ENCODE assay signal across 9 cellular contexts in genomic region chr19:2507109-2507508, GRCh38. TPM values are rescaled to one million over a fixed set of nuclear protein-coding genes. Genes with fewer than 3 reads are reported as not detected.
DNase-seq lines count a peak whose midpoint lies in the region; ATAC-seq, FAIRE-seq and TF ChIP-seq lines count a peak whose summit lies in the region.
"Had no signal": no experiment of that assay in that cellular context is flagged by ENCODE, and none has a peak within 500 bp of the region (broad histone marks: within the 10 kb centered on the region; RNA-seq: fewer than 3 reads in every experiment).

No MANE protein-coding gene starts in this region.

- RAD21 ChIA-PET in GM12878 (lab: Charles Lee; ENCODE audit: unreplicated experiment), result no interaction called here

- TF ChIP-seq RAD21 in GM12878 (IDR thresholded peaks at IDR 0.05; ENCODE audit: insufficient read depth, low read depth, low read length), result no peak

- no peak overlapping the region for H3K9ac ChIP-seq in GM12878 (ENCODE audit: control insufficient read depth, insufficient read depth, low read length)

- peak overlapping the region; percentile 40 for H3K27ac Mint-ChIP-seq in activated T-cell treated with anti-CD3 and anti-CD28 coated beads, Interleukin-2, amount 50 U/mL, for 24 hours

- H3K79me2 ChIP-seq in GM12878 (ENCODE audit: control insufficient read depth, insufficient read depth, low read length), result no peaks in the 10 kb centered on the region

- peak overlapping the region; percentile 27 for H3K4me3 Mint-ChIP-seq in activated T-cell treated with anti-CD3 and anti-CD28 coated beads, Interleukin-2, amount 50 U/mL, for 24 hours
- H3K4me3 Mint-ChIP-seq in activated T-cell treated with anti-CD3 and anti-CD28 coated beads, Interleukin-2, amount 50 U/mL, for 4 hours, result no peak overlapping the region

- H2AFZ ChIP-seq in GM12878 (ENCODE audit: control insufficient read depth, low read depth, low read length), result no peak overlapping the region; the same call in 1 of the 2 replicates

- TF ChIP-seq CTCF in GM12878 (IDR thresholded peaks at IDR 0.05 in 2 of 3, conservative IDR thresholded peaks at IDR 0.05 in 1 of 3; ENCODE audit: control insufficient read depth in 2 of 3, extremely low read depth in 1 of 3, insufficient read depth in 1 of 3, low read depth in 3 of 3, low read length in 3 of 3), result no peak

- POLR2A ChIA-PET in GM12878 (lab: Charles Lee), result interaction anchor here (0.5 kb wide), 1 partner anchor 87 kb away, joined by 3 read pairs; no protein-coding TSS in a partner anchor

- peaks cover 12% of the 10 kb centered on the region for H3K4me1 ChIP-seq in GM12878 (ENCODE audit: control insufficient read depth, insufficient read depth, low read length)

- CTCF ChIA-PET in GM12878 (lab: Yijun Ruan, JAX), result no interaction called here

- no peak overlapping the region for H3K4me2 ChIP-seq in GM12878 (ENCODE audit: control insufficient read depth, insufficient read depth)

- intact Hi-C loops in GM12878 (cut with micrococcal nuclease; ENCODE audit: unreplicated experiment), result no loop called here

- no peaks in the 10 kb centered on the region for H3K9me3 ChIP-seq in GM12878 (replicated peaks; ENCODE audit: control insufficient read depth, insufficient read depth, low read length)
- H3K9me3 ChIP-seq: Caco-2 had no signal

- DNase-seq in activated T-cell treated with anti-CD3 and anti-CD28 coated beads, Interleukin-2, amount 50 U/mL, for 24 hours, result no peak
- no peak for DNase-seq in activated T-cell treated with anti-CD3 and anti-CD28 coated beads, Interleukin-2, amount 50 U/mL, for 4 hours
- DNase-seq in NCI-H510A (lab: John Stamatoyannopoulos, UW) (peak; percentile 48), GM12878 (ENCODE audit: low read depth, low spot score) (no peak), mucosa of gallbladder (ENCODE audit: low spot score) (peak; percentile 71), ecto neural progenitor cell (ENCODE audit: low spot score) (no peak)
- DNase-seq in stimulated activated CD4-positive, alpha-beta T cell treated with anti-CD3 and anti-CD28 coated beads, Interleukin-4, amount 100 ng/mL, for 1 hour, result no peak

- no peak for ATAC-seq in activated T-cell treated with anti-CD3 and anti-CD28 coated beads, Interleukin-2, amount 50 U/mL, for 4 hours
- ATAC-seq in GM12878, result peak; percentile 59
- no peak for ATAC-seq in HG03025 (IDR thresholded peaks at IDR 0.05; ENCODE audit: low FRiP score, unreplicated experiment)

- no peak overlapping the region for H3K27ac ChIP-seq in GM12878 (ENCODE audit: control insufficient read depth, insufficient read depth)

- H3K4me3 ChIP-seq in GM12878, result no peak overlapping the region

- no peak for TF ChIP-seq POLR2A in GM12878 (IDR thresholded peaks at IDR 0.05; ENCODE audit: low read depth, low read length)

- H4K20me1 ChIP-seq in GM12878 (ENCODE audit: control insufficient read depth, insufficient read depth), result no peaks in the 10 kb centered on the region

- no peaks in the 10 kb centered on the region for H3K36me3 Mint-ChIP-seq in activated T-cell treated with anti-CD3 and anti-CD28 coated beads, Interleukin-2, amount 50 U/mL, for 24 hours (ENCODE audit: low read depth)
- no peaks in the 10 kb centered on the region for H3K36me3 Mint-ChIP-seq in activated T-cell treated with anti-CD3 and anti-CD28 coated beads, Interleukin-2, amount 50 U/mL, for 4 hours (ENCODE audit: insufficient read depth)

- H3K27me3 ChIP-seq in GM12878 (replicated peaks in 1 of 2; ENCODE audit: control insufficient read depth in 2 of 2, insufficient read depth in 2 of 2, low read length in 1 of 2), result no peaks in the 10 kb centered on the region

- no peaks in the 10 kb centered on the region for H3K27me3 Mint-ChIP-seq in activated T-cell treated with anti-CD3 and anti-CD28 coated beads, Interleukin-2, amount 50 U/mL, for 24 hours
- H3K27me3 Mint-ChIP-seq in activated T-cell treated with anti-CD3 and anti-CD28 coated beads, Interleukin-2, amount 50 U/mL, for 4 hours (ENCODE audit: low read depth), result no peaks in the 10 kb centered on the region

- SMC1A ChIA-PET in GM12878 (lab: Charles Lee; ENCODE audit: uncharacterized antibody, unreplicated experiment), result no interaction called here

- no peaks in the 10 kb centered on the region for H3K36me3 ChIP-seq in GM12878 (ENCODE audit: control insufficient read depth in 2 of 2, insufficient read depth in 2 of 2, low read length in 1 of 2)

- peaks cover 29% of the 10 kb centered on the region for H3K4me1 Mint-ChIP-seq in activated T-cell treated with anti-CD3 and anti-CD28 coated beads, Interleukin-2, amount 50 U/mL, for 24 hours (ENCODE audit: low read depth)
- peaks cover 27% of the 10 kb centered on the region for H3K4me1 Mint-ChIP-seq in activated T-cell treated with anti-CD3 and anti-CD28 coated beads, Interleukin-2, amount 50 U/mL, for 4 hours (ENCODE audit: low read depth)

- no peak for TF ChIP-seq EP300 in GM12878 (IDR thresholded peaks at IDR 0.05; ENCODE audit: borderline replicate concordance in 1 of 2, control insufficient read depth in 1 of 2, low read depth in 2 of 2, low read length in 2 of 2)

- BruUV-seq in GM12878 (replicated peaks; lab: Mats Ljungman, UMichigan), result no TSS peak

- WGBS in GM12878 (ENCODE audit: insufficient coverage, insufficient replicate concordance, low lambda C conversion rate, missing lambda C conversion rate), result 48% methylated on average over 12 of the region's 12 CpGs

- FAIRE-seq in GM12878 (lab: Jason Lieb, UNC), result peak; percentile 23

- in situ Hi-C loops in GM12878 (cut with MboI), result no loop called here

- H3K9me3 Mint-ChIP-seq in activated T-cell treated with anti-CD3 and anti-CD28 coated beads, Interleukin-2, amount 50 U/mL, for 24 hours, result no peaks in the 10 kb centered on the region
- no peaks in the 10 kb centered on the region for H3K9me3 Mint-ChIP-seq in activated T-cell treated with anti-CD3 and anti-CD28 coated beads, Interleukin-2, amount 50 U/mL, for 4 hours

TF ChIP-seq in GM12878, 131 proteins besides CTCF, POLR2A, EP300 and RAD21:
- TF ChIP-seq CBX3 (IDR thresholded peaks at IDR 0.05; ENCODE audit: borderline replicate concordance, low read depth), result no peak
- TF ChIP-seq MLLT1 (IDR thresholded peaks at IDR 0.05), result peak; percentile 31; the same call in 1 of the 2 replicates

RNA-seq across cellular contexts. Expression of gene GADD45B, which starts 31.2 kb away (rescaled TPM):
- 10 to 100 TPM; 67.4 to 75.5 (median 72.8) TPM for total RNA-seq in activated T-cell treated with anti-CD3 and anti-CD28 coated beads, Interleukin-2, amount 50 U/mL, for 4 hours
- total RNA-seq in GM12878 (2013; cell fraction: nucleolus; rRNA removed), result 313 and 319 TPM in 2 replicates
- total RNA-seq in GM12878 (2014; rRNA removed) (89.5 and 97.3 TPM in 2 replicates), GM12878 (2014; rRNA removed; fragmentation: Illumina TruSeq; extraction: Trizol) (51.1 and 53.5 TPM in 2 replicates), GM12878 (2021) (101 and 104 TPM in 2 replicates), mucosa of gallbladder (59.8 TPM)
- 59.9 TPM for polyA plus RNA-seq in GM12878 (2011; ENCODE audit: low read depth)
- polyA plus RNA-seq in GM12878 (2011; rRNA removed) (112 and 180 TPM in 2 replicates), GM12878 (2014; fragmentation: Illumina TruSeq; extraction: Trizol) (12.4 and 33.7 TPM in 2 replicates), GM12878 (2014; fragmentation: Nextera tagmentation; extraction: Ambion mirVana) (10 to 100 TPM in 1 of 2 experiments, 1 to 10 TPM in 1; 2.4 to 10.5 TPM), GM12878 (2014; rRNA removed) (150 and 165 TPM in 2 replicates), GM12878 (2016; fragmentation: Nextera tagmentation; extraction: Ambion mirVana) (100 to 1,000 TPM in 1 of 2 experiments, 10 to 100 TPM in 1; 92.7 to 106 TPM)
- 262 and 293 TPM in 2 replicates for polyA plus RNA-seq in GM12878 (2011; cell fraction: cytosol; rRNA removed)
- 355 and 391 TPM in 2 replicates for polyA plus RNA-seq in GM12878 (2011; cell fraction: nucleus; rRNA removed)
- 129 and 137 TPM in 2 replicates for polyA plus RNA-seq in GM12878 (2012)
- polyA minus RNA-seq in GM12878 (2011; rRNA and poly(A)+ RNA removed), result 93.1 and 170 TPM in 2 replicates
- polyA minus RNA-seq in GM12878 (2011; cell fraction: cytosol; rRNA and poly(A)+ RNA removed), result 64.0 and 71.2 TPM in 2 replicates
- 216 and 321 TPM in 2 replicates for polyA minus RNA-seq in GM12878 (2011; cell fraction: nucleus; rRNA and poly(A)+ RNA removed)

RNA-seq across cellular contexts. Expression of gene LMNB2, which starts 50.4 kb away (rescaled TPM):
- 10 to 100 TPM; 90.9 to 98.3 (median 92.0) TPM for total RNA-seq in activated T-cell treated with anti-CD3 and anti-CD28 coated beads, Interleukin-2, amount 50 U/mL, for 4 hours
- total RNA-seq in GM12878 (2013; cell fraction: nucleolus; rRNA removed), result 39.2 and 49.9 TPM in 2 replicates
- 98.7 and 107 TPM in 2 replicates for total RNA-seq in GM12878 (2014; rRNA removed)
- 63.4 and 66.4 TPM in 2 replicates for total RNA-seq in GM12878 (2014; rRNA removed; fragmentation: Illumina TruSeq; extraction: Trizol)
- 117 and 118 TPM in 2 replicates for total RNA-seq in GM12878 (2021)
- polyA plus RNA-seq in GM12878 (2011; ENCODE audit: low read depth), result 34.0 TPM
- 62.9 and 98.1 TPM in 2 replicates for polyA plus RNA-seq in GM12878 (2011; rRNA removed)
- 131 and 153 TPM in 2 replicates for polyA plus RNA-seq in GM12878 (2011; cell fraction: cytosol; rRNA removed)
- polyA plus RNA-seq in GM12878 (2011; cell fraction: nucleus; rRNA removed), result 89.5 and 121 TPM in 2 replicates
- 45.1 and 51.1 TPM in 2 replicates for polyA plus RNA-seq in GM12878 (2012)
- polyA plus RNA-seq in GM12878 (2014; fragmentation: Illumina TruSeq; extraction: Trizol), result 80.1 and 121 TPM in 2 replicates
- polyA plus RNA-seq in GM12878 (2014; fragmentation: Nextera tagmentation; extraction: Ambion mirVana), result 1 to 10 TPM in 1 of 2 experiments, under 1 TPM in 1; 0.61 to 1.9 TPM
- polyA plus RNA-seq in GM12878 (2014; rRNA removed), result 94.8 and 108 TPM in 2 replicates
- polyA plus RNA-seq in GM12878 (2016; fragmentation: Nextera tagmentation; extraction: Ambion mirVana), result 10 to 100 TPM; 10.4 to 47.3 TPM
- 61.8 and 93.7 TPM in 2 replicates for polyA minus RNA-seq in GM12878 (2011; rRNA and poly(A)+ RNA removed)
- polyA minus RNA-seq in GM12878 (2011; cell fraction: cytosol; rRNA and poly(A)+ RNA removed), result 29.2 and 34.9 TPM in 2 replicates
- 14.7 and 19.8 TPM in 2 replicates for polyA minus RNA-seq in GM12878 (2011; cell fraction: nucleus; rRNA and poly(A)+ RNA removed)
- total RNA-seq in mucosa of gallbladder, result 23.9 TPM

Comparison
In these comparisons a context has a peak if more than half of its experiments do, and no peak if none do; other contexts are left out.
1. DNase-seq: peak in NCI-H510A (single experiment) and mucosa of gallbladder (single experiment); none in activated T-cell treated with anti-CD3 and anti-CD28 coated beads, Interleukin-2, amount 50 U/mL, for 24 hours (single experiment), activated T-cell treated with anti-CD3 and anti-CD28 coated beads, Interleukin-2, amount 50 U/mL, for 4 hours (single experiment), GM12878 (single experiment), ecto neural progenitor cell (single experiment) and stimulated activated CD4-positive, alpha-beta T cell treated with anti-CD3 and anti-CD28 coated beads, Interleukin-4, amount 100 ng/mL, for 1 hour (single experiment).